ENCODE assay signal across 10 cellular contexts in genomic region chr6:63685453-63686379, GRCh38. TPM values are rescaled to one million over a fixed set of nuclear protein-coding genes. Genes with fewer than 3 reads are reported as not detected.
DNase-seq lines count a peak whose midpoint lies in the region; ATAC-seq and TF ChIP-seq lines count a peak whose summit lies in the region.
"Had no signal": no experiment of that assay in that cellular context is flagged by ENCODE, and none has a peak within 500 bp of the region (broad histone marks: within the 10 kb centered on the region; RNA-seq: fewer than 3 reads in every experiment).

No MANE protein-coding gene starts in this region.

- no peak for TF ChIP-seq POLR2A in GM18505 (IDR thresholded peaks at IDR 0.05; ENCODE audit: borderline replicate concordance, extremely low read depth, insufficient read depth, insufficient read length)

- intact Hi-C loops in left colon (cut with DNase I, micrococcal nuclease), result no loop called here

- no peak for DNase-seq in left colon
- no peak for DNase-seq in cerebellar nuclear complex (lab: John Stamatoyannopoulos, UW)
- no peak for DNase-seq in activated CD8-positive, alpha-beta memory T cell treated with anti-CD3 and anti-CD28 coated beads, Interleukin-2, amount 50 U/mL, for 4 hours
- DNase-seq in NCI-H510A treated with DMSO at 0.1 percent for 48 hours (lab: John Stamatoyannopoulos, UW), result no peak
- no peak for DNase-seq in effector CD8-positive, alpha-beta T cell (lab: John Stamatoyannopoulos, UW)
- DNase-seq: PC-9 had no signal

- ATAC-seq in GM18505 (IDR thresholded peaks at IDR 0.05; ENCODE audit: unreplicated experiment), result peak; percentile 88
- ATAC-seq in GM21528 (IDR thresholded peaks at IDR 0.05; ENCODE audit: low FRiP score, unreplicated experiment), result peak; percentile 92
- peak; percentile 47 for ATAC-seq in HG03520 (IDR thresholded peaks at IDR 0.05; ENCODE audit: unreplicated experiment)
- ATAC-seq in left colon, result peak; percentile 91
- ATAC-seq: body of pancreas had no signal

RNA-seq across cellular contexts. Expression of gene PHF3, which starts 50.1 kb away (rescaled TPM):
- 10 to 100 TPM; 51.1 to 64.0 TPM for total RNA-seq in left colon
